Comparison of ENCODE assay signal across 12 cellular contexts in the genomic region with DNA sequence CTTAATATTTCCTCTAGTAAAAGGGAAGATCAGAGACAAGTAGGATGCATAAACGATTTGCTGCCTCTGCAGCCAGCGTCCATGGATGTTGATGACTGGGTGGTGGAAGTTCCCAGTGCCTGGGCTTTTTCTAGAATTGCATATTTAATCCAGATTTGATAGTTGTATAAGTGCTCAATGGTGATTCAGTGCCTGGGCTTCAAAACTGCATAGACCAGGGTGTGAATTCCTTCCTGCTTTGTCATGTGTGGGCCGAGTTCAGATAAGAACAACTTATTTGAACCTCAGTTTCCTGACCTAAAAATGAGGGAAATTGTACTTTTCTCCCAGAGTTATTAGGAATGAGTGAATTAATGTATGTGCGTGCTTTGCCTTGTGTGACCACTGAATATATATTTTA.
A peak's percentile ranks its signal among the peaks of the same experiment; 100 is the strongest.
DNase-seq lines count a peak whose midpoint lies in the region; ATAC-seq, FAIRE-seq and TF ChIP-seq lines count a peak whose summit lies in the region.
"Had no signal": no experiment of that assay in that cellular context is flagged by ENCODE, and none has a peak within 500 bp of the region (broad histone marks: within the 10 kb centered on the region; RNA-seq: fewer than 3 reads in every experiment).

No MANE protein-coding gene starts in this region.

- no peaks in the 10 kb centered on the region for H3K9me3 Mint-ChIP-seq in activated CD4-positive, alpha-beta T cell treated with anti-CD3 and anti-CD28 coated beads, Interleukin-2, amount 10 ng/mL, durations not matched to agents 24 days and 14 days
- H3K9me3 Mint-ChIP-seq: stimulated activated naive CD8-positive, alpha-beta T cell treated with anti-CD3 and anti-CD28 coated beads, Interleukin-15, amount 100 ng/mL, for 72 hours had no signal

- no peak for TF ChIP-seq RAD21 in K562 (CRISPR knock-in tag; conservative IDR thresholded peaks at IDR 0.05 in 1 of 2, IDR thresholded peaks at IDR 0.05 in 1 of 2)

- no peak for TF ChIP-seq CTCF in K562 (IDR thresholded peaks at IDR 0.05 in 2 of 3, conservative IDR thresholded peaks at IDR 0.05 in 1 of 3; ENCODE audit: insufficient read depth in 2 of 3, low read depth in 1 of 3, low read length in 3 of 3)
- TF ChIP-seq CTCF in suprapubic skin (IDR thresholded peaks at IDR 0.05) = no peak
- TF ChIP-seq CTCF in Peyer's patch (IDR thresholded peaks at IDR 0.05) = no peak

- DNase-seq in HS-27A (ENCODE audit: low read depth) = peak; percentile 74
- no peak for DNase-seq in K562 (ENCODE audit: extremely low read depth in 1 of 4, low spot score in 3 of 4)
- peak; percentile 97 for DNase-seq in iris pigment epithelial cell (ENCODE audit: low read depth)
- no peak for DNase-seq in suprapubic skin (ENCODE audit: low spot score in 2 of 2)
- DNase-seq in activated CD4-positive, alpha-beta T cell treated with anti-CD3 and anti-CD28 coated beads, Interleukin-2, amount 10 ng/mL, durations not matched to agents 24 days and 14 days = no peak
- no peak for DNase-seq in Peyer's patch
- DNase-seq: activated CD4-positive, alpha-beta T cell treated with anti-CD3 and anti-CD28 coated beads, Interleukin-2, amount 50 U/mL, for 1 hour; NCI-H1105 treated with DMSO at 0.1 percent for 48 hours; PC-9; stimulated activated naive CD8-positive, alpha-beta T cell treated with anti-CD3 and anti-CD28 coated beads, Interleukin-15, amount 100 ng/mL, for 72 hours had no signal

- H3K36me3 ChIP-seq in K562 (ENCODE audit: control insufficient read depth, insufficient read depth, low read length) (no peaks in the 10 kb centered on the region), suprapubic skin (no peaks in the 10 kb centered on the region), Peyer's patch (no peaks in the 10 kb centered on the region)

- in situ Hi-C loops in K562 (cut with MboI) = no loop called here

- intact Hi-C loops in K562 (cut with micrococcal nuclease) = no loop called here
- intact Hi-C loops in activated CD4-positive, alpha-beta T cell treated with anti-CD3 and anti-CD28 coated beads, Interleukin-2, amount 10 ng/mL, durations not matched to agents 24 days and 14 days (cut with micrococcal nuclease) = loop anchor here (5.0 kb wide), 1 partner anchor 835 kb away; no protein-coding TSS in a partner anchor

- no peak overlapping the region for H3K4me2 ChIP-seq in K562 (ENCODE audit: insufficient read depth, low read length)
- H3K4me2 ChIP-seq: PC-9 had no signal

- H3K27ac ChIP-seq in K562 (ENCODE audit: extremely low read depth, low read depth, low read length) (no peak overlapping the region), suprapubic skin (peak overlapping the region; percentile 6), Peyer's patch (peak overlapping the region in 2 of 4 donors; percentile 48 to 50)
- H3K27ac ChIP-seq: PC-9 had no signal

- H3K9me3 ChIP-seq in K562 (replicated peaks; ENCODE audit: control insufficient read depth, insufficient read depth, low read depth, low read length) (no peaks in the 10 kb centered on the region), suprapubic skin (no peaks in the 10 kb centered on the region), Peyer's patch (no peaks in the 10 kb centered on the region)

- CTCF ChIA-PET in K562 (lab: Yijun Ruan, JAX; ENCODE audit: low intra/inter-chr PET ratio) = no interaction called here

- H3K4me1 ChIP-seq in K562 (replicated peaks in 1 of 2; ENCODE audit: control insufficient read depth in 2 of 2, insufficient read depth in 2 of 2, low read length in 2 of 2) (peaks cover 18 to 41% of the 10 kb centered on the region in 2 experiments), suprapubic skin (peaks cover 65% of the 10 kb centered on the region), Peyer's patch (peaks cover 0 to 26% (median 0%) of the 10 kb centered on the region in 4 donors)

- peaks cover 2% of the 10 kb centered on the region for H3K4me1 Mint-ChIP-seq in activated CD4-positive, alpha-beta T cell treated with anti-CD3 and anti-CD28 coated beads, Interleukin-2, amount 10 ng/mL, durations not matched to agents 24 days and 14 days
- H3K4me1 Mint-ChIP-seq: stimulated activated naive CD8-positive, alpha-beta T cell treated with anti-CD3 and anti-CD28 coated beads, Interleukin-15, amount 100 ng/mL, for 72 hours had no signal

- ATAC-seq in K562 (no peak), GM18498 (IDR thresholded peaks at IDR 0.05; ENCODE audit: unreplicated experiment) (no peak), GM21723 (IDR thresholded peaks at IDR 0.05; ENCODE audit: unreplicated experiment) (no peak)
- ATAC-seq: stimulated activated naive CD8-positive, alpha-beta T cell treated with anti-CD3 and anti-CD28 coated beads, Interleukin-15, amount 100 ng/mL, for 72 hours had no signal

- no peaks in the 10 kb centered on the region for H3K27me3 ChIP-seq in K562 (ENCODE audit: control insufficient read depth in 2 of 2, insufficient read depth in 2 of 2, low read length in 2 of 2)
- H3K27me3 ChIP-seq in suprapubic skin = no peaks in the 10 kb centered on the region
- H3K27me3 ChIP-seq in Peyer's patch = no peaks in the 10 kb centered on the region

- no peaks in the 10 kb centered on the region for H3K9me1 ChIP-seq in K562 (ENCODE audit: control insufficient read depth, insufficient read depth, low read length)

- no peak overlapping the region for H3K27ac Mint-ChIP-seq in activated CD4-positive, alpha-beta T cell treated with anti-CD3 and anti-CD28 coated beads, Interleukin-2, amount 10 ng/mL, durations not matched to agents 24 days and 14 days

- no peak for TF ChIP-seq POLR2A in K562 (conservative IDR thresholded peaks at IDR 0.05)
- no peak for TF ChIP-seq POLR2A in suprapubic skin (IDR thresholded peaks at IDR 0.05)
- TF ChIP-seq POLR2A in Peyer's patch (IDR thresholded peaks at IDR 0.05) = no peak

- no peak for FAIRE-seq in K562 (lab: Jason Lieb, UNC)

- H3K4me3 ChIP-seq in K562 = no peak overlapping the region
- H3K4me3 ChIP-seq in suprapubic skin = no peak overlapping the region
- no peak overlapping the region for H3K4me3 ChIP-seq in Peyer's patch
- H3K4me3 ChIP-seq: PC-9 had no signal

- WGBS in K562 (ENCODE audit: insufficient coverage, low coverage, missing lambda C conversion rate) = 39% methylated on average over 4 of the region's 4 CpGs
- WGBS in suprapubic skin = 28% methylated on average over 4 of the region's 4 CpGs

- no peak overlapping the region for H2AFZ ChIP-seq in K562 (ENCODE audit: low read depth, low read length)
- H2AFZ ChIP-seq: PC-9 had no signal

- no peak overlapping the region for H3K4me3 Mint-ChIP-seq in activated CD4-positive, alpha-beta T cell treated with anti-CD3 and anti-CD28 coated beads, Interleukin-2, amount 10 ng/mL, durations not matched to agents 24 days and 14 days
- H3K4me3 Mint-ChIP-seq: stimulated activated naive CD8-positive, alpha-beta T cell treated with anti-CD3 and anti-CD28 coated beads, Interleukin-15, amount 100 ng/mL, for 72 hours had no signal

- BruUV-seq in K562 (replicated peaks; lab: Mats Ljungman, UMichigan) = no TSS peak

- H3K9ac ChIP-seq in K562 (ENCODE audit: insufficient read depth in 1 of 2, low read depth in 2 of 2, low read length in 2 of 2) = no peak overlapping the region

- 0 out of 2 replicates have a peak, but pooled peaks have one; percentile 25 for TF ChIP-seq EP300 in K562 (IDR thresholded peaks at IDR 0.05; ENCODE audit: low read length)
- TF ChIP-seq EP300 in suprapubic skin (IDR thresholded peaks at IDR 0.05) = no peak

- H4K20me1 ChIP-seq in K562 (replicated peaks; ENCODE audit: control insufficient read depth, insufficient read depth, low read length) = no peaks in the 10 kb centered on the region

- POLR2A ChIA-PET in K562 (lab: Yijun Ruan, JAX) = no interaction called here

- no peaks in the 10 kb centered on the region for H3K36me3 Mint-ChIP-seq in activated CD4-positive, alpha-beta T cell treated with anti-CD3 and anti-CD28 coated beads, Interleukin-2, amount 10 ng/mL, durations not matched to agents 24 days and 14 days (ENCODE audit: low read depth)

- H3K27me3 Mint-ChIP-seq in activated CD4-positive, alpha-beta T cell treated with anti-CD3 and anti-CD28 coated beads, Interleukin-2, amount 10 ng/mL, durations not matched to agents 24 days and 14 days = no peaks in the 10 kb centered on the region
- H3K27me3 Mint-ChIP-seq: stimulated activated naive CD8-positive, alpha-beta T cell treated with anti-CD3 and anti-CD28 coated beads, Interleukin-15, amount 100 ng/mL, for 72 hours had no signal

- no peaks in the 10 kb centered on the region for H3K79me2 ChIP-seq in K562 (ENCODE audit: control insufficient read depth, insufficient read depth, low read length)

TF ChIP-seq in K562, 482 proteins besides CTCF, POLR2A, EP300 and RAD21 (continues in another document):
- TF ChIP-seq TSHZ1 (CRISPR knock-in tag; IDR thresholded peaks at IDR 0.05) (no peak), MTF1 (CRISPR knock-in tag; IDR thresholded peaks at IDR 0.05; ENCODE audit: borderline replicate concordance) (no peak), HDAC6 (IDR thresholded peaks at IDR 0.05; ENCODE audit: low read depth, low read length) (no peak), L3MBTL2 (IDR thresholded peaks at IDR 0.05) (peak; percentile 88), GTF2A2 (tag; IDR thresholded peaks at IDR 0.05) (no peak), NFE2 (IDR thresholded peaks at IDR 0.05; ENCODE audit: low read depth) (peak; percentile 38; the same call in 1 of the 2 replicates), MYBL2 (IDR thresholded peaks at IDR 0.05; ENCODE audit: low read depth) (no peak), MYBL2 (CRISPR knock-in tag; IDR thresholded peaks at IDR 0.05; ENCODE audit: borderline replicate concordance) (no peak)

Comparison
In these comparisons a context has a peak if more than half of its experiments do, and no peak if none do; other contexts are left out.
1. DNase-seq: peak in HS-27A (single experiment) and iris pigment epithelial cell (single experiment); none in K562 (0 of 4), suprapubic skin (0 of 2), activated CD4-positive, alpha-beta T cell treated with anti-CD3 and anti-CD28 coated beads, Interleukin-2, amount 10 ng/mL, durations not matched to agents 24 days and 14 days (single experiment) and Peyer's patch (0 of 3).